ENCODE assay signal across 8 cellular contexts in genomic region chr2:55050133-55050994, GRCh38. TPM values are rescaled to one million over a fixed set of nuclear protein-coding genes. Genes with fewer than 3 reads are reported as not detected.
DNase-seq lines count a peak whose midpoint lies in the region; ATAC-seq and TF ChIP-seq lines count a peak whose summit lies in the region.

RTN4 (minus strand) TSS chr2:55050451; CDS start chr2:55050300, 151 bp downstream.

- intact Hi-C loops in left ventricle myocardium inferior (cut with micrococcal nuclease), result loop anchor here (10.0 kb wide), 1 partner anchor 54 kb away; no protein-coding TSS in a partner anchor

- no peak for TF ChIP-seq CTCF in left ventricle myocardium inferior (IDR thresholded peaks at IDR 0.05; ENCODE audit: borderline replicate concordance)
- TF ChIP-seq CTCF in progenitor cell of endocrine pancreas (IDR thresholded peaks at IDR 0.05; ENCODE audit: unreplicated experiment), result no peak

- peak within 1 kb of the TSS; percentile 92 for H3K4me3 ChIP-seq in left ventricle myocardium inferior

- H3K27me3 Mint-ChIP-seq in T-helper 17 cell (no peaks in the 10 kb centered on the region), progenitor cell of endocrine pancreas (no peaks in the 10 kb centered on the region)

- H3K9me3 ChIP-seq in T-helper 17 cell (ENCODE audit: control insufficient read depth, low read length, poor library complexity, severe bottlenecking) (no peaks in the 10 kb centered on the region), left ventricle myocardium inferior (replicated peaks) (no peaks in the 10 kb centered on the region)

- H3K27ac Mint-ChIP-seq in T-helper 17 cell, result peak within 1 kb of the TSS; percentile 97
- H3K27ac Mint-ChIP-seq in progenitor cell of endocrine pancreas, result peak within 1 kb of the TSS; percentile 99

- peaks cover 59% of the 10 kb centered on the region for H3K4me1 ChIP-seq in left ventricle myocardium inferior

- H3K4me3 Mint-ChIP-seq in T-helper 17 cell (peak within 1 kb of the TSS; percentile 100), progenitor cell of endocrine pancreas (ENCODE audit: low read depth) (peak within 1 kb of the TSS; percentile 99)

- peaks cover 51% of the 10 kb centered on the region for H3K4me1 Mint-ChIP-seq in T-helper 17 cell
- H3K4me1 Mint-ChIP-seq in progenitor cell of endocrine pancreas (ENCODE audit: low read depth), result peaks cover 41% of the 10 kb centered on the region

- no peaks in the 10 kb centered on the region for H3K36me3 ChIP-seq in left ventricle myocardium inferior

- ATAC-seq in HG02885 (IDR thresholded peaks at IDR 0.05; ENCODE audit: poor library complexity, unreplicated experiment), result peak; percentile 85
- peak; percentile 91 for ATAC-seq in T-helper 17 cell

- H3K36me3 Mint-ChIP-seq in T-helper 17 cell (ENCODE audit: low read depth) (peaks cover 5% of the 10 kb centered on the region), progenitor cell of endocrine pancreas (ENCODE audit: insufficient read depth) (no peaks in the 10 kb centered on the region)

- H3K27me3 ChIP-seq in left ventricle myocardium inferior (ENCODE audit: low read depth), result no peaks in the 10 kb centered on the region

- no peaks in the 10 kb centered on the region for H3K9me3 Mint-ChIP-seq in progenitor cell of endocrine pancreas (ENCODE audit: low read depth)

- peak within 1 kb of the TSS; percentile 97 for H3K27ac ChIP-seq in left ventricle myocardium inferior (replicated peaks)

- peak; percentile 99 for DNase-seq in NCI-H1694 treated with DMSO at 0.1 percent for 48 hours (lab: John Stamatoyannopoulos, UW)
- DNase-seq in T-helper 17 cell, result peak; percentile 95 to 98 (median 96)
- peak; percentile 90 to 100 (median 99) for DNase-seq in amygdala (lab: John Stamatoyannopoulos, UW)
- DNase-seq in left ventricle myocardium inferior, result peak; percentile 98
- peak; percentile 93 for DNase-seq in progenitor cell of endocrine pancreas (ENCODE audit: low spot score, unreplicated experiment)
- DNase-seq in ureter (ENCODE audit: low spot score), result peak; percentile 99

- TF ChIP-seq POLR2A in GM15510 (IDR thresholded peaks at IDR 0.05; ENCODE audit: borderline replicate concordance, extremely low read depth, insufficient read length), result peak; percentile 98

RNA-seq across cellular contexts. Expression of gene RTN4, which starts in this region (rescaled TPM):
- 100 to 1,000 TPM in 1 of 2 donors, 10 to 100 TPM in 1; 92.7 to 114 TPM for total RNA-seq in T-helper 17 cell
- 105 TPM for total RNA-seq in left ventricle myocardium inferior
- 246 and 265 TPM in 2 replicates for total RNA-seq in progenitor cell of endocrine pancreas
- 337 TPM for total RNA-seq in ureter

Comparison
In these comparisons a context has a peak if more than half of its experiments do, and no peak if none do; other contexts are left out.
1. Peak in every context shown above with its lines: DNase-seq, ATAC-seq, H3K4me3 ChIP-seq and H3K27ac ChIP-seq.